6 cellular contexts compared by ENCODE assay signal in genomic region chrX:129561453-129561852, GRCh38.
"Had no signal": no experiment of that assay in that cellular context is flagged by ENCODE, and none has a peak within 500 bp of the region (broad histone marks: within the 10 kb centered on the region; RNA-seq: fewer than 3 reads in every experiment).

No MANE protein-coding gene starts in this region.

- H3K4me3 ChIP-seq: K562 had no signal

- H3K27ac ChIP-seq: HL-60 had no signal

- ATAC-seq: HepG2, K562 had no signal

- DNase-seq: IMR-90, KBM-7, KG1 had no signal
